30 cellular contexts compared by ENCODE assay signal in genomic region chr11:64546600-64546999, GRCh38. TPM values are rescaled to one million over a fixed set of nuclear protein-coding genes. Genes with fewer than 3 reads are reported as not detected.
"Had no signal": no experiment of that assay in that cellular context is flagged by ENCODE, and none has a peak within 500 bp of the region (broad histone marks: within the 10 kb centered on the region; RNA-seq: fewer than 3 reads in every experiment).

No MANE protein-coding gene starts in this region.

- H3K9me3 ChIP-seq: left lung, psoas muscle, right lobe of liver, testis, upper lobe of right lung, vagina had no signal

- H3K27ac ChIP-seq: dorsolateral prefrontal cortex, heart left ventricle, left lung, psoas muscle, right lobe of liver, testis, tibial nerve, upper lobe of right lung, vagina had no signal

- H3K36me3 ChIP-seq: heart left ventricle, left lung, right lobe of liver, tibial nerve, upper lobe of right lung, vagina had no signal

- DNase-seq: cortex of kidney; dorsolateral prefrontal cortex; effector CD8-positive, alpha-beta T cell; hippocampal formation; left lung; mesendoderm; naive thymus-derived CD4-positive, alpha-beta T cell; nephron progenitor cell; retina; stimulated activated CD4-positive, alpha-beta T cell treated with anti-CD3 and anti-CD28 coated beads, Interleukin-2, amount 100 ng/mL, for 24 hours; stimulated activated CD4-positive, alpha-beta T cell treated with anti-CD3 and anti-CD28 coated beads, Interleukin-4, amount 100 ng/mL, for 4 hours; stimulated activated naive B cell treated with anti-CD40 and anti-IgM and Interleukin-4, amounts not matched to agents 10 μg/mL and 1 μg/mL and 100 μg/mL, for 72 hours; stimulated activated naive CD8-positive, alpha-beta T cell treated with anti-CD3 and anti-CD28 coated beads, Interleukin-15, amount 100 ng/mL, for 72 hours; testis; upper lobe of right lung had no signal

- H3K27me3 ChIP-seq: dorsolateral prefrontal cortex, right lobe of liver, testis, tibial nerve, upper lobe of right lung, vagina had no signal

- FAIRE-seq: endometrium, frontal cortex, islet of Langerhans had no signal

- ATAC-seq: esophagus mucosa; heart left ventricle; left lung; naive thymus-derived CD4-positive, alpha-beta T cell; psoas muscle; stimulated activated naive B cell treated with anti-CD40 and anti-IgM and Interleukin-4, amounts not matched to agents 10 μg/mL and 1 μg/mL and 100 μg/mL, for 72 hours; stimulated activated naive CD8-positive, alpha-beta T cell treated with anti-CD3 and anti-CD28 coated beads, Interleukin-15, amount 100 ng/mL, for 72 hours; upper lobe of right lung had no signal

- H3K4me1 ChIP-seq: heart left ventricle, left lung, psoas muscle, right lobe of liver, testis, tibial nerve, upper lobe of right lung, vagina had no signal

- H3K4me3 ChIP-seq: dorsolateral prefrontal cortex, heart left ventricle, left lung, psoas muscle, right lobe of liver, testis, tibial nerve, upper lobe of right lung, vagina had no signal

RNA-seq across cellular contexts. Expression of gene SLC22A11, which starts 9.1 kb away (rescaled TPM):
- total RNA-seq: esophagus mucosa; fibroblast of lung; frontal cortex; glomerular endothelial cell; heart left ventricle; left lung; lung microvascular endothelial cell; naive thymus-derived CD4-positive, alpha-beta T cell; omental fat pad; psoas muscle; skeletal muscle tissue; subcutaneous adipose tissue; tibial nerve; upper lobe of right lung had no signal
- polyA plus RNA-seq: fibroblast of lung; heart left ventricle; naive thymus-derived CD4-positive, alpha-beta T cell; psoas muscle had no signal

RNA-seq across cellular contexts. Expression of gene SLC22A12, which starts 44.4 kb away (rescaled TPM):
- total RNA-seq: dorsolateral prefrontal cortex; esophagus mucosa; fibroblast of lung; frontal cortex; glomerular endothelial cell; heart left ventricle; left lung; lung microvascular endothelial cell; naive thymus-derived CD4-positive, alpha-beta T cell; psoas muscle; skeletal muscle tissue; subcutaneous adipose tissue; testis; upper lobe of right lung; vagina had no signal
- polyA plus RNA-seq: fibroblast of lung; heart left ventricle; naive thymus-derived CD4-positive, alpha-beta T cell; psoas muscle had no signal
